Comparison of ENCODE assay signal across 9 cellular contexts in genomic region chr11:64649304-64649703, GRCh38. TPM values are rescaled to one million over a fixed set of nuclear protein-coding genes. Genes with fewer than 3 reads are reported as not detected.
A peak's percentile ranks its signal among the peaks of the same experiment; 100 is the strongest.
DNase-seq lines count a peak whose midpoint lies in the region; ATAC-seq, FAIRE-seq and TF ChIP-seq lines count a peak whose summit lies in the region.
"Had no signal": no experiment of that assay in that cellular context is flagged by ENCODE, and none has a peak within 500 bp of the region (broad histone marks: within the 10 kb centered on the region; RNA-seq: fewer than 3 reads in every experiment).

No MANE protein-coding gene starts in this region.

- peaks cover 21 to 32% of the 10 kb centered on the region in 2 donors for H3K27me3 Mint-ChIP-seq in natural killer cell treated with Interleukin-12 subunit alpha and Interleukin-12 subunit beta and Interleukin-15 and Interleukin-18, amount 100 ng/mL, for 72 hours

- no peaks in the 10 kb centered on the region for H3K36me3 Mint-ChIP-seq in natural killer cell treated with Interleukin-12 subunit alpha and Interleukin-12 subunit beta and Interleukin-15 and Interleukin-18, amount 100 ng/mL, for 72 hours

- TF ChIP-seq CTCF in choroid plexus epithelial cell (conservative IDR thresholded peaks at IDR 0.05; ENCODE audit: low read depth, low read length): peak; percentile 75
- TF ChIP-seq CTCF in pancreas (IDR thresholded peaks at IDR 0.05): peak in 2 of 4 donors; percentile 25 to 27

- no peaks in the 10 kb centered on the region for H3K9me3 ChIP-seq in pancreas

- peaks cover 0 to 6% (median 0%) of the 10 kb centered on the region in 3 donors for H3K4me1 ChIP-seq in pancreas

- no peak for FAIRE-seq in pancreas (lab: Jason Lieb, UNC)

- DNase-seq in NCI-H1092 treated with DMSO at 0.1 percent for 48 hours (lab: John Stamatoyannopoulos, UW) (peak; percentile 10), NCI-H1092 (lab: John Stamatoyannopoulos, UW) (no peak), NAMALWA (ENCODE audit: low spot score) (peak; percentile 64), choroid plexus epithelial cell (ENCODE audit: low read depth) (peak; percentile 48), pancreas (peak in 3 of 6 donors; percentile 29 to 57 (median 45)), cerebellar nuclear complex (lab: John Stamatoyannopoulos, UW) (no peak)
- DNase-seq in natural killer cell treated with Interleukin-12 subunit alpha and Interleukin-12 subunit beta and Interleukin-15 and Interleukin-18, amount 100 ng/mL, for 72 hours (ENCODE audit: low spot score): no peak
- no peak for DNase-seq in stimulated activated CD4-positive, alpha-beta T cell treated with anti-CD3 and anti-CD28 coated beads, Interleukin-2, amount 100 ng/mL, for 48 hours
- DNase-seq: CD4-positive, alpha-beta T cell had no signal

- no peak overlapping the region for H3K27ac Mint-ChIP-seq in natural killer cell treated with Interleukin-12 subunit alpha and Interleukin-12 subunit beta and Interleukin-15 and Interleukin-18, amount 100 ng/mL, for 72 hours
- H3K27ac Mint-ChIP-seq: CD4-positive, alpha-beta T cell had no signal

- H3K4me3 ChIP-seq in choroid plexus epithelial cell (ENCODE audit: low read depth, low read length) (no peak overlapping the region), pancreas (no peak overlapping the region)

- intact Hi-C loops in pancreas (cut with DNase I): no loop called here

- H3K4me1 Mint-ChIP-seq in natural killer cell treated with Interleukin-12 subunit alpha and Interleukin-12 subunit beta and Interleukin-15 and Interleukin-18, amount 100 ng/mL, for 72 hours (ENCODE audit: low read depth in 2 of 2): no peaks in the 10 kb centered on the region

- ATAC-seq in pancreas: peak; percentile 46 to 75 (median 66)
- no peak for ATAC-seq in natural killer cell treated with Interleukin-12 subunit alpha and Interleukin-12 subunit beta and Interleukin-15 and Interleukin-18, amount 100 ng/mL, for 72 hours

- no peaks in the 10 kb centered on the region for H3K36me3 ChIP-seq in pancreas

- WGBS in pancreas, 2 donors: 16% methylated on average over 6 of the region's 6 CpGs

- no peaks in the 10 kb centered on the region for H3K27me3 ChIP-seq in pancreas

- no peak overlapping the region for H3K4me3 Mint-ChIP-seq in natural killer cell treated with Interleukin-12 subunit alpha and Interleukin-12 subunit beta and Interleukin-15 and Interleukin-18, amount 100 ng/mL, for 72 hours
- H3K4me3 Mint-ChIP-seq: CD4-positive, alpha-beta T cell had no signal

- no peak overlapping the region for H3K27ac ChIP-seq in pancreas

- H3K9me3 Mint-ChIP-seq in natural killer cell treated with Interleukin-12 subunit alpha and Interleukin-12 subunit beta and Interleukin-15 and Interleukin-18, amount 100 ng/mL, for 72 hours: no peaks in the 10 kb centered on the region
- H3K9me3 Mint-ChIP-seq: CD4-positive, alpha-beta T cell had no signal

RNA-seq across cellular contexts. Expression of gene SLC22A12, which starts 58.3 kb away (rescaled TPM):
- total RNA-seq in pancreas: not detected
- polyA plus RNA-seq in pancreas: not detected
- total RNA-seq in natural killer cell treated with Interleukin-12 subunit alpha and Interleukin-12 subunit beta and Interleukin-15 and Interleukin-18, amount 100 ng/mL, for 72 hours: not detected
- total RNA-seq: CD4-positive, alpha-beta T cell had no signal

Comparison
In these comparisons a context has a peak if more than half of its experiments do, and no peak if none do; other contexts are left out.
1. DNase-seq: peak in NCI-H1092 treated with DMSO at 0.1 percent for 48 hours (single experiment), NAMALWA (single experiment) and choroid plexus epithelial cell (single experiment); none in NCI-H1092 (single experiment), cerebellar nuclear complex (0 of 2), natural killer cell treated with Interleukin-12 subunit alpha and Interleukin-12 subunit beta and Interleukin-15 and Interleukin-18, amount 100 ng/mL, for 72 hours (single experiment) and stimulated activated CD4-positive, alpha-beta T cell treated with anti-CD3 and anti-CD28 coated beads, Interleukin-2, amount 100 ng/mL, for 48 hours (0 of 2).
2. ATAC-seq: peak in pancreas (4 of 4); none in natural killer cell treated with Interleukin-12 subunit alpha and Interleukin-12 subunit beta and Interleukin-15 and Interleukin-18, amount 100 ng/mL, for 72 hours (0 of 2).